In genomic region chr10:131831561-131831960, GRCh38 we compare ENCODE assay signal across 24 cellular contexts.
"Had no signal": no experiment of that assay in that cellular context is flagged by ENCODE, and none has a peak within 500 bp of the region (broad histone marks: within the 10 kb centered on the region; RNA-seq: fewer than 3 reads in every experiment).

No MANE protein-coding gene starts in this region.

- H3K4me3 Mint-ChIP-seq: activated B cell treated with CpG ODN at 0.5 μM for 24 hours; activated CD8-positive, alpha-beta T cell treated with anti-CD3 and anti-CD28 coated beads for 36 hours; brain; T-helper 17 cell; type B pancreatic cell had no signal

- H3K27me3 Mint-ChIP-seq: activated B cell treated with CpG ODN at 0.5 μM for 24 hours had no signal

- H3K27ac ChIP-seq: coronary artery, hepatocyte, left ventricle myocardium inferior, ovary, skin epidermis had no signal

- H3K27me3 ChIP-seq: hepatocyte, ovary had no signal

- H3K9me3 Mint-ChIP-seq: activated CD8-positive, alpha-beta T cell treated with anti-CD3 and anti-CD28 coated beads for 36 hours; activated naive CD4-positive, alpha-beta T cell treated with anti-CD3 and anti-CD28 coated beads, Interleukin-2, amount 50 U/mL, for 72 hours had no signal

- H3K36me3 ChIP-seq: left ventricle myocardium inferior, ovary had no signal

- H3K27ac Mint-ChIP-seq: activated B cell treated with CpG ODN at 0.5 μM for 24 hours; activated CD8-positive, alpha-beta T cell treated with anti-CD3 and anti-CD28 coated beads for 36 hours; activated naive CD4-positive, alpha-beta T cell treated with anti-CD3 and anti-CD28 coated beads, Interleukin-2, amount 50 U/mL, for 72 hours; brain; T-helper 17 cell; type B pancreatic cell had no signal

- H3K4me3 ChIP-seq: coronary artery, hepatocyte, left ventricle myocardium inferior, ovary, skin epidermis had no signal

- H3K36me3 Mint-ChIP-seq: brain, type B pancreatic cell had no signal

- H3K4me1 Mint-ChIP-seq: activated B cell treated with CpG ODN at 0.5 μM for 24 hours, brain, T-helper 17 cell had no signal

- H3K4me1 ChIP-seq: left ventricle myocardium inferior had no signal

- ATAC-seq: activated CD8-positive, alpha-beta T cell treated with anti-CD3 and anti-CD28 coated beads for 36 hours; activated naive CD4-positive, alpha-beta T cell treated with anti-CD3 and anti-CD28 coated beads, Interleukin-2, amount 50 U/mL, for 72 hours; esophagus mucosa; T-helper 17 cell had no signal

- DNase-seq: activated B cell treated with CpG ODN at 0.5 μM for 24 hours; activated CD4-positive, alpha-beta T cell treated with anti-CD3 and anti-CD28 coated beads for 48 hours; activated CD8-positive, alpha-beta memory T cell treated with anti-CD3 and anti-CD28 coated beads, Interleukin-2, amount 50 U/mL, for 4 hours; activated CD8-positive, alpha-beta T cell treated with anti-CD3 and anti-CD28 coated beads for 36 hours; activated effector memory CD4-positive, alpha-beta T cell treated with anti-CD3 and anti-CD28 coated beads, Interleukin-2, amount 50 U/mL, for 16 hours; activated T-cell treated with anti-CD3 and anti-CD28 coated beads, Interleukin-2, amount 50 U/mL, for 48 hours; amygdala; central memory CD4-positive, alpha-beta T cell; islet precursor cell; left ventricle myocardium inferior; mesendoderm; stimulated activated CD4-positive, alpha-beta T cell treated with anti-CD3 and anti-CD28 coated beads, Interleukin-4, amount 100 ng/mL, for 24 hours; stimulated activated CD8-positive, alpha-beta memory T cell treated with anti-CD3 and anti-CD28 coated beads, Interleukin-4, amount 100 ng/mL, for 48 hours; stimulated activated naive CD4-positive, alpha-beta T cell treated with Interleukin-2 at 50 U/mL for 16 hours; substantia nigra; T-helper 17 cell had no signal
